In the genomic region with DNA sequence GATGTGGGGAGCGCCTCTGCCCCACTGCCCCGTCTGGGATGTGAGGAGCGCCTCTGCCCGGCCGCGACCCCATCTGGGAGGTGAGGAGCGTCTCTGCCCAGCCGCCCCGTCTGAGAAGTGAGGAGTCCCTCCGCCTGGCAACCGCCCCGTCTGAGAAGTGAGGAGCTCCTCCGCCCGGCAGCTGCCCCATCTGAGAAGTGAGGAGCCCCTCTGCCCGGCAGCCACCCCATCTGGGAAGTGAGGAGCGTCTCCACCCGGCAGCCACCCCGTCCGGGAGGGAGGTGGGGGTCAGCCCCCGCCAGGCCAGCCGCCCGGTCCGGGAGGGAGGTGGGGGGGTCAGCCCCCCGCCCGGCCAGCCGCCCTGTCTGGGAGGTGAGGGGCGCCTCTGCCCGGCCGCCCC, we compare ENCODE assay signal across 1 cellular context. TPM values are rescaled to one million over a fixed set of nuclear protein-coding genes. Genes with fewer than 3 reads are reported as not detected.
"Had no signal": no experiment of that assay in that cellular context is flagged by ENCODE, and none has a peak within 500 bp of the region (broad histone marks: within the 10 kb centered on the region; RNA-seq: fewer than 3 reads in every experiment).

No MANE protein-coding gene starts in this region.

RNA-seq across cellular contexts. Expression of gene TSKU, which starts 38.2 kb away (rescaled TPM):
- total RNA-seq: mononuclear cell had no signal
